ENCODE assay signal across 20 cellular contexts in genomic region chr5:44390332-44390731, GRCh38. TPM values are rescaled to one million over a fixed set of nuclear protein-coding genes. Genes with fewer than 3 reads are reported as not detected.
DNase-seq lines count a peak whose midpoint lies in the region; ATAC-seq, FAIRE-seq and TF ChIP-seq lines count a peak whose summit lies in the region.
"Had no signal": no experiment of that assay in that cellular context is flagged by ENCODE, and none has a peak within 500 bp of the region (broad histone marks: within the 10 kb centered on the region; RNA-seq: fewer than 3 reads in every experiment).

No MANE protein-coding gene starts in this region.

- no peak for TF ChIP-seq POLR2A in GM12892 (IDR thresholded peaks at IDR 0.05; ENCODE audit: low read depth, low read length)

- H3K4me2 ChIP-seq in fibroblast of lung (ENCODE audit: extremely low read depth, insufficient read depth, low read length) (peak overlapping the region; percentile 90), neural cell (ENCODE audit: low read length) (peak overlapping the region; percentile 25)

- no peak for TF ChIP-seq EP300 in neural cell (conservative IDR thresholded peaks at IDR 0.05; ENCODE audit: poor library complexity, severe bottlenecking)

- H3K9me2 ChIP-seq in neural cell (ENCODE audit: insufficient read depth, low read length) = no peaks in the 10 kb centered on the region
- H3K9me2 ChIP-seq: SK-N-SH had no signal

- no peak for TF ChIP-seq RAD21 in neural cell (conservative IDR thresholded peaks at IDR 0.05)

- H3K9me3 ChIP-seq in fibroblast of lung (ENCODE audit: control insufficient read depth, insufficient read depth, low read depth, low read length) (no peaks in the 10 kb centered on the region), neural cell (ENCODE audit: low read length) (no peaks in the 10 kb centered on the region), subcutaneous abdominal adipose tissue (ENCODE audit: control insufficient read depth in 5 of 5, low read length in 5 of 5) (no peaks in the 10 kb centered on the region)
- H3K9me3 ChIP-seq: Caco-2, SK-N-SH had no signal

- H3K36me3 ChIP-seq in fibroblast of lung (ENCODE audit: control insufficient read depth, insufficient read depth, low read length) (no peaks in the 10 kb centered on the region), neural cell (ENCODE audit: insufficient read depth, low read length) (no peaks in the 10 kb centered on the region), subcutaneous abdominal adipose tissue (ENCODE audit: control insufficient read depth in 5 of 5, insufficient read depth in 5 of 5, low read length in 5 of 5) (no peaks in the 10 kb centered on the region)

- H2AFZ ChIP-seq in fibroblast of lung (ENCODE audit: low read length) (no peak overlapping the region), neural cell (ENCODE audit: low read depth, low read length) (no peak overlapping the region)

- no peak for DNase-seq in WTC11 (ENCODE audit: low spot score)
- no peak for DNase-seq in fibroblast of lung (ENCODE audit: low read depth in 2 of 2)
- no peak for DNase-seq in GM12892 (ENCODE audit: insufficient read length)
- no peak for DNase-seq in MV-4-11 (lab: John Stamatoyannopoulos, UW)
- DNase-seq in natural killer cell = no peak
- DNase-seq in HK-2 (ENCODE audit: unreplicated experiment) = no peak
- DNase-seq: AML-193; Caco-2; central memory CD4-positive, alpha-beta T cell; EL; left cardiac atrium; NCI-H2171; SK-N-SH; stimulated activated CD4-positive, alpha-beta T cell treated with anti-CD3 and anti-CD28 coated beads, Interleukin-4, amount 100 ng/mL, for 24 hours; T-helper 9 cell had no signal

- TF ChIP-seq CTCF in WTC11 (IDR thresholded peaks at IDR 0.05) = no peak
- no peak for TF ChIP-seq CTCF in fibroblast of lung (conservative IDR thresholded peaks at IDR 0.05 in 1 of 2, IDR thresholded peaks at IDR 0.05 in 1 of 2; ENCODE audit: low read depth in 1 of 2, low read length in 2 of 2)
- TF ChIP-seq CTCF in neural cell (IDR thresholded peaks at IDR 0.05; ENCODE audit: poor library complexity, severe bottlenecking) = no peak
- no peak for TF ChIP-seq CTCF in natural killer cell (IDR thresholded peaks at IDR 0.05)

- intact Hi-C loops in natural killer cell (cut with micrococcal nuclease) = no loop called here

- peak overlapping the region; percentile 91 for H3K4me3 Mint-ChIP-seq in WTC11
- no peak overlapping the region for H3K4me3 Mint-ChIP-seq in natural killer cell

- CTCF ChIA-PET in WTC11 (lab: Charles Lee) = interaction anchor here (1.2 to 2.8 kb wide), 2 partner anchors 58 to 759 kb away, joined by 3 to 13 read pairs; no protein-coding TSS in a partner anchor

- H3K9ac ChIP-seq in fibroblast of lung (ENCODE audit: insufficient read depth, low read length) = no peak overlapping the region
- no peak overlapping the region for H3K9ac ChIP-seq in neural cell (ENCODE audit: low read length)
- H3K9ac ChIP-seq in subcutaneous abdominal adipose tissue (ENCODE audit: low read length in 5 of 5) = no peak overlapping the region
- H3K9ac ChIP-seq: SK-N-SH had no signal

- H4K20me1 ChIP-seq in fibroblast of lung (ENCODE audit: control insufficient read depth, extremely low read depth, insufficient read depth, low read length) (no peaks in the 10 kb centered on the region), neural cell (ENCODE audit: insufficient read depth) (no peaks in the 10 kb centered on the region)

- H3K27me3 Mint-ChIP-seq in WTC11 (ENCODE audit: low read depth) = peaks cover 54% of the 10 kb centered on the region
- peaks cover 11 to 24% of the 10 kb centered on the region in 2 donors for H3K27me3 Mint-ChIP-seq in natural killer cell (ENCODE audit: low read depth in 2 of 2)

- H3K4me1 Mint-ChIP-seq in WTC11 (peaks cover 41% of the 10 kb centered on the region), natural killer cell (no peaks in the 10 kb centered on the region)

- no peaks in the 10 kb centered on the region for H3K79me2 ChIP-seq in fibroblast of lung (ENCODE audit: control insufficient read depth, insufficient read depth, low read length)
- H3K79me2 ChIP-seq in neural cell (replicated peaks; ENCODE audit: insufficient read depth, low read length) = no peaks in the 10 kb centered on the region

- FAIRE-seq in GM12892 (lab: Jason Lieb, UNC) = no peak

- H3K27ac ChIP-seq in fibroblast of lung (ENCODE audit: insufficient read depth, low read length) (no peak overlapping the region), neural cell (ENCODE audit: low read length) (no peak overlapping the region), subcutaneous abdominal adipose tissue (ENCODE audit: low read depth, low read length) (no peak overlapping the region)

- H3F3A ChIP-seq in neural cell (ENCODE audit: insufficient read depth, low read length, poor library complexity, severe bottlenecking) = no peaks in the 10 kb centered on the region

- POLR2A ChIA-PET in WTC11 (lab: Charles Lee) = no interaction called here

- H3K4me1 ChIP-seq in fibroblast of lung (ENCODE audit: control insufficient read depth, extremely low read depth, insufficient read depth, low read length) = no peaks in the 10 kb centered on the region
- H3K4me1 ChIP-seq in subcutaneous abdominal adipose tissue (ENCODE audit: control insufficient read depth in 5 of 5, insufficient read depth in 5 of 5, low read length in 5 of 5) = peaks cover 0 to 22% (median 20%) of the 10 kb centered on the region in 5 donors
- H3K4me1 ChIP-seq: Caco-2 had no signal

- ATAC-seq in WTC11 (no peak), natural killer cell (no peak)
- ATAC-seq: activated CD4-positive, CD25-positive, alpha-beta regulatory T cell treated with anti-CD3 and anti-CD28 coated beads, Interleukin-2, amount 50 U/mL, for 24 hours had no signal

- no peaks in the 10 kb centered on the region for H3K9me3 Mint-ChIP-seq in WTC11
- peaks cover 9 to 11% of the 10 kb centered on the region in 2 donors for H3K9me3 Mint-ChIP-seq in natural killer cell

- no peaks in the 10 kb centered on the region for H3K36me3 Mint-ChIP-seq in WTC11
- peaks cover 19% of the 10 kb centered on the region for H3K36me3 Mint-ChIP-seq in natural killer cell

- no peaks in the 10 kb centered on the region for H3K27me3 ChIP-seq in fibroblast of lung (ENCODE audit: control insufficient read depth, insufficient read depth, low read length)
- peaks cover 49% of the 10 kb centered on the region for H3K27me3 ChIP-seq in neural cell (ENCODE audit: insufficient read depth, low read depth, low read length)
- H3K27me3 ChIP-seq in subcutaneous abdominal adipose tissue (ENCODE audit: control insufficient read depth in 5 of 5, insufficient read depth in 4 of 5, low read length in 5 of 5) = peaks cover 0 to 15% (median 13%) of the 10 kb centered on the region in 5 donors

- H3K27ac Mint-ChIP-seq in WTC11 (no peak overlapping the region), natural killer cell (no peak overlapping the region)

- H3K4me3 ChIP-seq in fibroblast of lung (replicated peaks in 1 of 4; ENCODE audit: control extremely low read depth in 1 of 4, insufficient read depth in 1 of 4, low read depth in 3 of 4, low read length in 4 of 4) (peak overlapping the region in 2 of 4 experiments; percentile 66 to 79), neural cell (ENCODE audit: low read length) (peak overlapping the region; percentile 67), subcutaneous abdominal adipose tissue (ENCODE audit: low read depth in 1 of 5, low read length in 5 of 5) (peak overlapping the region in 4 of 5 donors; percentile 69 to 86 (median 76))

TF ChIP-seq in WTC11, 78 proteins besides CTCF, POLR2A, EP300 and RAD21 (continues in another document):
- no peak for TF ChIP-seq NR2C2 (CRISPR knock-in tag; IDR thresholded peaks at IDR 0.05)
- no peak for TF ChIP-seq ATF3 (CRISPR knock-in tag; conservative IDR thresholded peaks at IDR 0.05)
- TF ChIP-seq OVOL2 (CRISPR knock-in tag; IDR thresholded peaks at IDR 0.05; ENCODE audit: borderline replicate concordance) = no peak

TF ChIP-seq in neural cell, 6 proteins besides CTCF, POLR2A, EP300 and RAD21:
- TF ChIP-seq TAF1 (IDR thresholded peaks at IDR 0.05; ENCODE audit: low read depth) (no peak), EZH2 (IDR thresholded peaks at IDR 0.05; ENCODE audit: borderline replicate concordance, insufficient read depth, low read length, poor library complexity, severe bottlenecking) (no peak), SMC3 (conservative IDR thresholded peaks at IDR 0.05; ENCODE audit: poor library complexity) (no peak), POLR2AphosphoS5 (IDR thresholded peaks at IDR 0.05) (no peak), REST (IDR thresholded peaks at IDR 0.05; ENCODE audit: borderline replicate concordance) (no peak), MXI1 (conservative IDR thresholded peaks at IDR 0.05; ENCODE audit: poor library complexity, severe bottlenecking) (no peak)
TF ChIP-seq in neural cell: peak in this region for 0.

RNA-seq across cellular contexts. Expression of gene FGF10, which starts 1.1 kb away (rescaled TPM):
- total RNA-seq in WTC11 (2021) (0.32 to 0.44 TPM (median 0.37 TPM) in 3 replicates), fibroblast of lung (110 and 154 TPM in 2 replicates), natural killer cell (not detected)
- polyA plus RNA-seq in fibroblast of lung (0.58 and 6.9 TPM in 2 replicates), neural cell (not detected in 2 replicates)
- 0.52 and 5.0 TPM in 2 replicates for polyA plus RNA-seq in fibroblast of lung (2012)
- polyA minus RNA-seq in fibroblast of lung (ENCODE audit: low replicate concordance) (1.6 and 14.5 TPM in 2 replicates), neural cell (not detected in 2 replicates)
- polyA plus RNA-seq in GM12892 (2012; ENCODE audit: missing spikeins) = not detected
- total RNA-seq: Caco-2, HT-29, osteocyte had no signal
- polyA plus RNA-seq: SK-N-SH had no signal

Comparison
In these comparisons a context has a peak if more than half of its experiments do, and no peak if none do; other contexts are left out.
1. RNA of gene FGF10, which starts 1.1 kb away (total RNA-seq): 110 to 154 TPM in fibroblast of lung; 0.32 to 0.44 TPM in WTC11 and not detected in natural killer cell; every median in the first group is over 10 times any median in the second.